Comparison of ENCODE assay signal across 1 cellular context in genomic region chr17:76239538-76240274, GRCh38.
TF ChIP-seq lines count a peak whose summit lies in the region.

No MANE protein-coding gene starts in this region.

TF ChIP-seq in GM12878, 131 proteins besides CTCF, POLR2A, EP300 and RAD21 (continued from another document):
- no peak for TF ChIP-seq ATF2 (IDR thresholded peaks at IDR 0.05; ENCODE audit: low read length)
- no peak for TF ChIP-seq ATF3 (IDR thresholded peaks at IDR 0.05; ENCODE audit: borderline replicate concordance, extremely low read depth, low read depth, low read length)
- no peak for TF ChIP-seq FOXM1 (IDR thresholded peaks at IDR 0.05; ENCODE audit: low read depth, low read length)
- TF ChIP-seq PAX8 (IDR thresholded peaks at IDR 0.05), result no peak
- TF ChIP-seq MAX (IDR thresholded peaks at IDR 0.05; ENCODE audit: low read depth, low read length), result no peak
- no peak for TF ChIP-seq YY1 (IDR thresholded peaks at IDR 0.05; ENCODE audit: low read depth, low read length)
- TF ChIP-seq SP1 (IDR thresholded peaks at IDR 0.05; ENCODE audit: low read depth, low read length), result no peak
- no peak for TF ChIP-seq HDGF (IDR thresholded peaks at IDR 0.05)
- no peak for TF ChIP-seq STAT1 (conservative IDR thresholded peaks at IDR 0.05)
- TF ChIP-seq YBX1 (IDR thresholded peaks at IDR 0.05), result no peak
